In the genomic region with DNA sequence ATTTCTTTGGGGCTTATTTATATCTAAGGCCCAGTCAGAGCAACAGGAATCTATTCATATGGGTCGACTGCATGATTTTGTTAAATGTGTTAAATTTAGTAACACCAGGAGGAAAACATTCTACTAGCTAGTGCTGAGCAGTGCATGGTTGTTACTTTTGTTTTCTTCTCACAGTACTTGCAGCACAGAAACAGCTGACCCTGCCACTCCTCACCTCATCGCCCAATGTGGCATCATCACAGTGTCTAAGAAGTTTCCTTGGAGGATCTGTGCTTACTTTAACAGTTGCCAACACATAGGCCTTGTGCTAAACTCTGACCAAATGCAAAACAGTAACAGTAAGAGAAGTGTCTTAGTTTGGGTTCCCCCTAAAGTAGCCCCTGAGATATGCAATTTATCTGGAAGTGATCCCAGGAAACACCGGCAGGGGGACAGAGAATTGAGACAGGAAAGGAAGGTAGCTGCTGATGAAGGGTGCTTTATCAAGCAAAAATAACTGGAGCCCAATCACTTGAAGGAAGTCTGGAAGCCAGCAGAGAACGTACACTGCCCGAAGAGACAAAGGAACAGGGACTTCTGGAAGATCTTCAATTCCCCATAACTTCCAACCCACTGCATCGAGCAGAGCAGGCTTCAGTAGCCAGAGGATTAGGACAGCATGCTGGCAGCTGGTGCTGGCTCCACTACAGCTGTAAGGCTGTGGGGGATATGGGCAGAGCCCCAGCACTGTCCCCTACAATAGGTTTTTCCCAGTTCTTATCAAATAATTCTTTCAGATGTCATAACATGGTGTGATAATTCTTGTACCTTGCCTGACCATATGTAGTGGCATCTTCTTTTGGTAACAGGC, we compare ENCODE assay signal across 9 cellular contexts. TPM values are rescaled to one million over a fixed set of nuclear protein-coding genes. Genes with fewer than 3 reads are reported as not detected.
A peak's percentile ranks its signal among the peaks of the same experiment; 100 is the strongest.
DNase-seq lines count a peak whose midpoint lies in the region; FAIRE-seq and TF ChIP-seq lines count a peak whose summit lies in the region.
"Had no signal": no experiment of that assay in that cellular context is flagged by ENCODE, and none has a peak within 500 bp of the region (broad histone marks: within the 10 kb centered on the region; RNA-seq: fewer than 3 reads in every experiment).

No MANE protein-coding gene starts in this region.

- no peak for TF ChIP-seq CTCF in GM12865 (IDR thresholded peaks at IDR 0.05; ENCODE audit: insufficient read depth, low read depth, low read length, missing control alignments)
- TF ChIP-seq CTCF in WERI-Rb-1 (IDR thresholded peaks at IDR 0.05; ENCODE audit: low read depth, low read length): peak; percentile 55
- TF ChIP-seq CTCF in parathyroid adenoma (IDR thresholded peaks at IDR 0.05): peak; percentile 38
- peak in 2 of 4 experiments; percentile 9 to 21 for TF ChIP-seq CTCF in prostate gland (IDR thresholded peaks at IDR 0.05)
- peak in 2 of 5 experiments; percentile 14 to 19 for TF ChIP-seq CTCF in transverse colon (IDR thresholded peaks at IDR 0.05)

- in situ Hi-C loops in transverse colon (cut with MboI; ENCODE audit: low pct_ligation_motif_present in 1 of 4, low pct_unique_long_range_greater_than_20kb in 1 of 4, low sequenced_read_pairs in 3 of 4): no loop called here

- H3K27me3 ChIP-seq in WERI-Rb-1 (ENCODE audit: insufficient read depth, low read depth, severe bottlenecking) (no peaks in the 10 kb centered on the region), parathyroid adenoma (ENCODE audit: control insufficient read depth, insufficient read depth, low read length) (no peaks in the 10 kb centered on the region), prostate gland (replicated peaks; ENCODE audit: insufficient read depth) (no peaks in the 10 kb centered on the region), transverse colon (no peaks in the 10 kb centered on the region)

- H3K9ac ChIP-seq in parathyroid adenoma: no peak overlapping the region

- DNase-seq in GM12865 (ENCODE audit: low read depth): peak; percentile 26
- DNase-seq in WERI-Rb-1: peak; percentile 42
- DNase-seq in germinal center (ENCODE audit: low spot score): peak; percentile 14
- DNase-seq in prostate gland (ENCODE audit: low spot score): no peak
- DNase-seq in NCI-H1048 (lab: John Stamatoyannopoulos, UW): no peak
- DNase-seq in GM19239 (ENCODE audit: insufficient read length, low spot score): no peak
- no peak for DNase-seq in transverse colon
- DNase-seq: MV-4-11 had no signal

- no peak for TF ChIP-seq POLR2A in prostate gland (IDR thresholded peaks at IDR 0.05)
- TF ChIP-seq POLR2A in transverse colon (IDR thresholded peaks at IDR 0.05): no peak

- peak overlapping the region; percentile 39 for H2AFZ ChIP-seq in parathyroid adenoma

- no peaks in the 10 kb centered on the region for H3K4me1 ChIP-seq in parathyroid adenoma
- no peaks in the 10 kb centered on the region for H3K4me1 ChIP-seq in prostate gland (replicated peaks)
- peaks cover 0 to 8% (median 0%) of the 10 kb centered on the region in 4 donors for H3K4me1 ChIP-seq in transverse colon

- H3K79me2 ChIP-seq in parathyroid adenoma: no peaks in the 10 kb centered on the region

- H3K27ac ChIP-seq in WERI-Rb-1 (0 out of 2 replicates have a peak overlapping the region, but pooled peaks have one; percentile 22), parathyroid adenoma (no peak overlapping the region), prostate gland (no peak overlapping the region), transverse colon (no peak overlapping the region)

- H3K36me3 ChIP-seq in WERI-Rb-1: no peaks in the 10 kb centered on the region
- H3K36me3 ChIP-seq in parathyroid adenoma (ENCODE audit: control insufficient read depth, insufficient read depth, low read length): no peaks in the 10 kb centered on the region
- no peaks in the 10 kb centered on the region for H3K36me3 ChIP-seq in prostate gland
- no peaks in the 10 kb centered on the region for H3K36me3 ChIP-seq in transverse colon

- no peaks in the 10 kb centered on the region for H3K9me3 ChIP-seq in WERI-Rb-1 (ENCODE audit: severe bottlenecking)
- H3K9me3 ChIP-seq in parathyroid adenoma (ENCODE audit: control insufficient read depth, low read length): no peaks in the 10 kb centered on the region
- no peaks in the 10 kb centered on the region for H3K9me3 ChIP-seq in prostate gland
- no peaks in the 10 kb centered on the region for H3K9me3 ChIP-seq in transverse colon

- H3K4me2 ChIP-seq in parathyroid adenoma (ENCODE audit: low read length): no peak overlapping the region

- H3K4me3 ChIP-seq in GM12865 (ENCODE audit: low read depth, low read length) (no peak overlapping the region), WERI-Rb-1 (ENCODE audit: low read depth, low read length) (no peak overlapping the region), parathyroid adenoma (ENCODE audit: low read depth, low read length) (no peak overlapping the region), prostate gland (no peak overlapping the region), transverse colon (no peak overlapping the region)

- 37% methylated on average over 6 of the region's 6 CpGs for WGBS in prostate gland
- WGBS in transverse colon (ENCODE audit: low coverage in 1 of 2), 2 donors: 64 to 73% methylated on average over 2 to 6 of the region's 6 CpGs

- no peak for TF ChIP-seq EP300 in transverse colon (IDR thresholded peaks at IDR 0.05; ENCODE audit: low read depth)

- intact Hi-C loops in prostate gland (cut with DNase I) (no loop called here), transverse colon (cut with DNase I; ENCODE audit: low total_unique reads) (no loop called here)

- FAIRE-seq in GM19239 (lab: Jason Lieb, UNC): no peak

RNA-seq across cellular contexts. Expression of a gene that starts 36.0 kb away (rescaled TPM):
- total RNA-seq in prostate gland (10 to 100 TPM; 23.1 to 33.7 TPM), transverse colon (10 to 100 TPM in 2 of 4 donors, 1 to 10 TPM in 2; 4.1 to 19.2 (median 11.7) TPM)

Comparison
In these comparisons a context has a peak if more than half of its experiments do, and no peak if none do; other contexts are left out.
1. DNase-seq: peak in GM12865 (single experiment), WERI-Rb-1 (single experiment) and germinal center (single experiment); none in prostate gland (single experiment), NCI-H1048 (single experiment), GM19239 (single experiment) and transverse colon (single experiment).